ENCODE assay signal across 1 cellular context in the genomic region with DNA sequence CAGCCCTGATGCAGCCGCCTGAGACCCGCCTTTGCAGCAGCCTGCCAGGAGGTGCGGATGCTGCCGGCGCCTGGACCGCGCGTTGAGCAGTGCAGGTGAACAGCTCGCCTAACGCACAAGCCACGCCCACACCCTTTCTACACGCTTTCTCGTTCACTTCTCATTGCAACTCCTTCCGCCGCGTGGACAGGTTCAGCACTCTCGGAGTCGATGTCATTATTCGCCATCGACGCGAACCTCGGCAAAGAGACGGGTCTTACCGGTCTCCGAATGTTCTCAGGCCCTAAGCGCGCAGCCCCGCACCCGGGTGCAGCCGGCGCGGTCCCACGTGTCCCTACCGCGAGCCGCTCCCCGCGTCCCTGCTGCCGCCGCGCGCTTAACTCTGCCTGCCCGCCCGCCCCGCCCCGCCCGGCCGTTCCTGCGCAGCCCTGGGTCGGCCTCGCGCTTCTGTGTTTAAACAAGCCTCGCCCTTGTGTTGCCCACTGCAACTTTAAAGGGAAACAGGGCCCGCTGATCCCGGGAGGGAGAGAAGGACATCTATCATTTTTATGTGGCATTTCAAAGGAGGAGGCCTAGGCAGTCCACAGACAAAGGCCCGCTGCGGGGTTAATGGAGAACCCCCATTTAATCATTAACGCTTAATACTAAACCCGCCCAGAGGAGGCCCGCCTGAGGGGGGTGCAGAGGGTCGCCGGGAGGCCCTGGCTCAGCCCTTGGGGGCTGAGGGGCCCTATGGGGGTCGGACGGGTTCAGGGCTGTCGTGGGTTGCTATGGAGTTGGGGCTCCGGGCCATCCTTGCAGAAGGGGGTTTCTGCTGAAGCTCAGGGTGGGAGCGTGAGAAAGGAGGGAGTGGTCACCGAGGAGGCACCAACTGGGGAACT.
TF ChIP-seq lines count a peak whose summit lies in the region.

No MANE protein-coding gene starts in this region.

TF ChIP-seq in HepG2, 621 proteins besides CTCF, POLR2A, EP300 and RAD21 (continued from another document and continues in another):
- TF ChIP-seq, protein P1, sequence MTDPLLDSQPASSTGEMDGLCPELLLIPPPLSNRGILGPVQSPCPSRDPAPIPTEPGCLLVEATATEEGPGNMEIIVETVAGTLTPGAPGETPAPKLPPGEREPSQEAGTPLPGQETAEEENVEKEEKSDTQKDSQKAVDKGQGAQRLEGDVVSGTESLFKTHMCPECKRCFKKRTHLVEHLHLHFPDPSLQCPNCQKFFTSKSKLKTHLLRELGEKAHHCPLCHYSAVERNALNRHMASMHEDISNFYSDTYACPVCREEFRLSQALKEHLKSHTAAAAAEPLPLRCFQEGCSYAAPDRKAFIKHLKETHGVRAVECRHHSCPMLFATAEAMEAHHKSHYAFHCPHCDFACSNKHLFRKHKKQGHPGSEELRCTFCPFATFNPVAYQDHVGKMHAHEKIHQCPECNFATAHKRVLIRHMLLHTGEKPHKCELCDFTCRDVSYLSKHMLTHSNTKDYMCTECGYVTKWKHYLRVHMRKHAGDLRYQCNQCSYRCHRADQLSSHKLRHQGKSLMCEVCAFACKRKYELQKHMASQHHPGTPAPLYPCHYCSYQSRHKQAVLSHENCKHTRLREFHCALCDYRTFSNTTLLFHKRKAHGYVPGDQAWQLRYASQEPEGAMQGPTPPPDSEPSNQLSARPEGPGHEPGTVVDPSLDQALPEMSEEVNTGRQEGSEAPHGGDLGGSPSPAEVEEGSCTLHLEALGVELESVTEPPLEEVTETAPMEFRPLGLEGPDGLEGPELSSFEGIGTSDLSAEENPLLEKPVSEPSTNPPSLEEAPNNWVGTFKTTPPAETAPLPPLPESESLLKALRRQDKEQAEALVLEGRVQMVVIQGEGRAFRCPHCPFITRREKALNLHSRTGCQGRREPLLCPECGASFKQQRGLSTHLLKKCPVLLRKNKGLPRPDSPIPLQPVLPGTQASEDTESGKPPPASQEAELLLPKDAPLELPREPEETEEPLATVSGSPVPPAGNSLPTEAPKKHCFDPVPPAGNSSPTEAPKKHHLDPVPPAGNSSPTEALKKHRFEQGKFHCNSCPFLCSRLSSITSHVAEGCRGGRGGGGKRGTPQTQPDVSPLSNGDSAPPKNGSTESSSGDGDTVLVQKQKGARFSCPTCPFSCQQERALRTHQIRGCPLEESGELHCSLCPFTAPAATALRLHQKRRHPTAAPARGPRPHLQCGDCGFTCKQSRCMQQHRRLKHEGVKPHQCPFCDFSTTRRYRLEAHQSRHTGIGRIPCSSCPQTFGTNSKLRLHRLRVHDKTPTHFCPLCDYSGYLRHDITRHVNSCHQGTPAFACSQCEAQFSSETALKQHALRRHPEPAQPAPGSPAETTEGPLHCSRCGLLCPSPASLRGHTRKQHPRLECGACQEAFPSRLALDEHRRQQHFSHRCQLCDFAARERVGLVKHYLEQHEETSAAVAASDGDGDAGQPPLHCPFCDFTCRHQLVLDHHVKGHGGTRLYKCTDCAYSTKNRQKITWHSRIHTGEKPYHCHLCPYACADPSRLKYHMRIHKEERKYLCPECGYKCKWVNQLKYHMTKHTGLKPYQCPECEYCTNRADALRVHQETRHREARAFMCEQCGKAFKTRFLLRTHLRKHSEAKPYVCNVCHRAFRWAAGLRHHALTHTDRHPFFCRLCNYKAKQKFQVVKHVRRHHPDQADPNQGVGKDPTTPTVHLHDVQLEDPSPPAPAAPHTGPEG (CRISPR knock-in tag; IDR thresholded peaks at IDR 0.05) = peak; percentile 67; the same call in 1 of the 2 replicates
- TF ChIP-seq, protein P2, sequence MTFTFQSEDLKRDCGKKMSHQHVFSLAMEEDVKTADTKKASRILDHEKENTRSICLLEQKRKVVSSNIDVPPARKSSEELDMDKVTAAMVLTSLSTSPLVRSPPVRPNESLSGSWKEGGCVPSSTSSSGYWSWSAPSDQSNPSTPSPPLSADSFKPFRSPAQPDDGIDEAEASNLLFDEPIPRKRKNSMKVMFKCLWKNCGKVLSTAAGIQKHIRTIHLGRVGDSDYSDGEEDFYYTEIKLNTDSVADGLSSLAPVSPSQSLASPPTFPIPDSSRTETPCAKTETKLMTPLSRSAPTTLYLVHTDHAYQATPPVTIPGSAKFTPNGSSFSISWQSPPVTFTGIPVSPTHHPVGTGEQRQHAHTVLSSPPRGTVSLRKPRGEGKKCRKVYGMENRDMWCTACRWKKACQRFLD (CRISPR knock-in tag; IDR thresholded peaks at IDR 0.05; ENCODE audit: borderline replicate concordance) = no peak
- TF ChIP-seq ZSCAN25 (CRISPR knock-in tag; IDR thresholded peaks at IDR 0.05) (0 out of 2 replicates have a peak, but pooled peaks have one; percentile 20), SMYD3 (CRISPR knock-in tag; IDR thresholded peaks at IDR 0.05) (no peak), EZH2 (conservative IDR thresholded peaks at IDR 0.05; ENCODE audit: low read depth, low read length) (peak; percentile 25; the same call in 1 of the 2 replicates), ZFP91 (CRISPR knock-in tag; IDR thresholded peaks at IDR 0.05; ENCODE audit: borderline replicate concordance) (peak; percentile 53; the same call in 1 of the 2 replicates), KLF16 (CRISPR knock-in tag; IDR thresholded peaks at IDR 0.05) (no peak), TEAD2 (CRISPR knock-in tag; IDR thresholded peaks at IDR 0.05) (no peak), ZNF766 (CRISPR knock-in tag; IDR thresholded peaks at IDR 0.05; ENCODE audit: borderline replicate concordance) (no peak), ATF4 (CRISPR knock-in tag; IDR thresholded peaks at IDR 0.05) (no peak), JUNB (CRISPR knock-in tag; IDR thresholded peaks at IDR 0.05; ENCODE audit: borderline replicate concordance) (no peak), ZSCAN21 (CRISPR knock-in tag; IDR thresholded peaks at IDR 0.05; ENCODE audit: borderline replicate concordance) (peak; percentile 38; the same call in 1 of the 2 replicates), MAZ (IDR thresholded peaks at IDR 0.05; ENCODE audit: borderline replicate concordance, low read depth, low read length) (no peak), MAZ (CRISPR knock-in tag; IDR thresholded peaks at IDR 0.05; ENCODE audit: low read depth) (0 out of 2 replicates have a peak, but pooled peaks have one; percentile 30), TBX2 (CRISPR knock-in tag; IDR thresholded peaks at IDR 0.05; ENCODE audit: borderline replicate concordance) (0 out of 2 replicates have a peak, but pooled peaks have one; percentile 29), NFIC (IDR thresholded peaks at IDR 0.05; ENCODE audit: low read length) (no peak), PPARG (CRISPR knock-in tag; conservative IDR thresholded peaks at IDR 0.05) (no peak), ZNF589 (CRISPR knock-in tag; conservative IDR thresholded peaks at IDR 0.05) (no peak), THAP8 (CRISPR knock-in tag; IDR thresholded peaks at IDR 0.05; ENCODE audit: borderline replicate concordance) (no peak), KDM1A (CRISPR knock-in tag; IDR thresholded peaks at IDR 0.05) (no peak), E2F5 (CRISPR knock-in tag; conservative IDR thresholded peaks at IDR 0.05) (no peak)
- TF ChIP-seq, protein P3, sequence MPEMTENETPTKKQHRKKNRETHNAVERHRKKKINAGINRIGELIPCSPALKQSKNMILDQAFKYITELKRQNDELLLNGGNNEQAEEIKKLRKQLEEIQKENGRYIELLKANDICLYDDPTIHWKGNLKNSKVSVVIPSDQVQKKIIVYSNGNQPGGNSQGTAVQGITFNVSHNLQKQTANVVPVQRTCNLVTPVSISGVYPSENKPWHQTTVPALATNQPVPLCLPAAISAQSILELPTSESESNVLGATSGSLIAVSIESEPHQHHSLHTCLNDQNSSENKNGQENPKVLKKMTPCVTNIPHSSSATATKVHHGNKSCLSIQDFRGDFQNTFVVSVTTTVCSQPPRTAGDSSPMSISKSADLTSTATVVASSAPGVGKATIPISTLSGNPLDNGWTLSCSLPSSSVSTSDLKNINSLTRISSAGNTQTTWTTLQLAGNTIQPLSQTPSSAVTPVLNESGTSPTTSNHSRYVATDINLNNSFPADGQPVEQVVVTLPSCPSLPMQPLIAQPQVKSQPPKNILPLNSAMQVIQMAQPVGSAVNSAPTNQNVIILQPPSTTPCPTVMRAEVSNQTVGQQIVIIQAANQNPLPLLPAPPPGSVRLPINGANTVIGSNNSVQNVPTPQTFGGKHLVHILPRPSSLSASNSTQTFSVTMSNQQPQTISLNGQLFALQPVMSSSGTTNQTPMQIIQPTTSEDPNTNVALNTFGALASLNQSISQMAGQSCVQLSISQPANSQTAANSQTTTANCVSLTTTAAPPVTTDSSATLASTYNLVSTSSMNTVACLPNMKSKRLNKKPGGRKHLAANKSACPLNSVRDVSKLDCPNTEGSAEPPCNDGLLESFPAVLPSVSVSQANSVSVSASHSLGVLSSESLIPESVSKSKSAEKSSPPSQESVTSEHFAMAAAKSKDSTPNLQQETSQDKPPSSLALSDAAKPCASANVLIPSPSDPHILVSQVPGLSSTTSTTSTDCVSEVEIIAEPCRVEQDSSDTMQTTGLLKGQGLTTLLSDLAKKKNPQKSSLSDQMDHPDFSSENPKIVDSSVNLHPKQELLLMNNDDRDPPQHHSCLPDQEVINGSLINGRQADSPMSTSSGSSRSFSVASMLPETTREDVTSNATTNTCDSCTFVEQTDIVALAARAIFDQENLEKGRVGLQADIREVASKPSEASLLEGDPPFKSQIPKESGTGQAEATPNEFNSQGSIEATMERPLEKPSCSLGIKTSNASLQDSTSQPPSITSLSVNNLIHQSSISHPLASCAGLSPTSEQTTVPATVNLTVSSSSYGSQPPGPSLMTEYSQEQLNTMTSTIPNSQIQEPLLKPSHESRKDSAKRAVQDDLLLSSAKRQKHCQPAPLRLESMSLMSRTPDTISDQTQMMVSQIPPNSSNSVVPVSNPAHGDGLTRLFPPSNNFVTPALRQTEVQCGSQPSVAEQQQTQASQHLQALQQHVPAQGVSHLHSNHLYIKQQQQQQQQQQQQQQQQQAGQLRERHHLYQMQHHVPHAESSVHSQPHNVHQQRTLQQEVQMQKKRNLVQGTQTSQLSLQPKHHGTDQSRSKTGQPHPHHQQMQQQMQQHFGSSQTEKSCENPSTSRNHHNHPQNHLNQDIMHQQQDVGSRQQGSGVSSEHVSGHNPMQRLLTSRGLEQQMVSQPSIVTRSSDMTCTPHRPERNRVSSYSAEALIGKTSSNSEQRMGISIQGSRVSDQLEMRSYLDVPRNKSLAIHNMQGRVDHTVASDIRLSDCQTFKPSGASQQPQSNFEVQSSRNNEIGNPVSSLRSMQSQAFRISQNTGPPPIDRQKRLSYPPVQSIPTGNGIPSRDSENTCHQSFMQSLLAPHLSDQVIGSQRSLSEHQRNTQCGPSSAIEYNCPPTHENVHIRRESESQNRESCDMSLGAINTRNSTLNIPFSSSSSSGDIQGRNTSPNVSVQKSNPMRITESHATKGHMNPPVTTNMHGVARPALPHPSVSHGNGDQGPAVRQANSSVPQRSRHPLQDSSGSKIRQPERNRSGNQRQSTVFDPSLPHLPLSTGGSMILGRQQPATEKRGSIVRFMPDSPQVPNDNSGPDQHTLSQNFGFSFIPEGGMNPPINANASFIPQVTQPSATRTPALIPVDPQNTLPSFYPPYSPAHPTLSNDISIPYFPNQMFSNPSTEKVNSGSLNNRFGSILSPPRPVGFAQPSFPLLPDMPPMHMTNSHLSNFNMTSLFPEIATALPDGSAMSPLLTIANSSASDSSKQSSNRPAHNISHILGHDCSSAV (CRISPR knock-in tag; IDR thresholded peaks at IDR 0.05; ENCODE audit: borderline replicate concordance) = no peak
- TF ChIP-seq, protein P4, sequence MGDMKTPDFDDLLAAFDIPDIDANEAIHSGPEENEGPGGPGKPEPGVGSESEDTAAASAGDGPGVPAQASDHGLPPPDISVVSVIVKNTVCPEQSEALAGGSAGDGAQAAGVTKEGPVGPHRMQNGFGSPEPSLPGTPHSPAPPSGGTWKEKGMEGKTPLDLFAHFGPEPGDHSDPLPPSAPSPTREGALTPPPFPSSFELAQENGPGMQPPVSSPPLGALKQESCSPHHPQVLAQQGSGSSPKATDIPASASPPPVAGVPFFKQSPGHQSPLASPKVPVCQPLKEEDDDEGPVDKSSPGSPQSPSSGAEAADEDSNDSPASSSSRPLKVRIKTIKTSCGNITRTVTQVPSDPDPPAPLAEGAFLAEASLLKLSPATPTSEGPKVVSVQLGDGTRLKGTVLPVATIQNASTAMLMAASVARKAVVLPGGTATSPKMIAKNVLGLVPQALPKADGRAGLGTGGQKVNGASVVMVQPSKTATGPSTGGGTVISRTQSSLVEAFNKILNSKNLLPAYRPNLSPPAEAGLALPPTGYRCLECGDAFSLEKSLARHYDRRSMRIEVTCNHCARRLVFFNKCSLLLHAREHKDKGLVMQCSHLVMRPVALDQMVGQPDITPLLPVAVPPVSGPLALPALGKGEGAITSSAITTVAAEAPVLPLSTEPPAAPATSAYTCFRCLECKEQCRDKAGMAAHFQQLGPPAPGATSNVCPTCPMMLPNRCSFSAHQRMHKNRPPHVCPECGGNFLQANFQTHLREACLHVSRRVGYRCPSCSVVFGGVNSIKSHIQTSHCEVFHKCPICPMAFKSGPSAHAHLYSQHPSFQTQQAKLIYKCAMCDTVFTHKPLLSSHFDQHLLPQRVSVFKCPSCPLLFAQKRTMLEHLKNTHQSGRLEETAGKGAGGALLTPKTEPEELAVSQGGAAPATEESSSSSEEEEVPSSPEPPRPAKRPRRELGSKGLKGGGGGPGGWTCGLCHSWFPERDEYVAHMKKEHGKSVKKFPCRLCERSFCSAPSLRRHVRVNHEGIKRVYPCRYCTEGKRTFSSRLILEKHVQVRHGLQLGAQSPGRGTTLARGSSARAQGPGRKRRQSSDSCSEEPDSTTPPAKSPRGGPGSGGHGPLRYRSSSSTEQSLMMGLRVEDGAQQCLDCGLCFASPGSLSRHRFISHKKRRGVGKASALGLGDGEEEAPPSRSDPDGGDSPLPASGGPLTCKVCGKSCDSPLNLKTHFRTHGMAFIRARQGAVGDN (CRISPR knock-in tag; IDR thresholded peaks at IDR 0.05) = peak; percentile 61
